ENCODE assay signal across 14 cellular contexts in the genomic region with DNA sequence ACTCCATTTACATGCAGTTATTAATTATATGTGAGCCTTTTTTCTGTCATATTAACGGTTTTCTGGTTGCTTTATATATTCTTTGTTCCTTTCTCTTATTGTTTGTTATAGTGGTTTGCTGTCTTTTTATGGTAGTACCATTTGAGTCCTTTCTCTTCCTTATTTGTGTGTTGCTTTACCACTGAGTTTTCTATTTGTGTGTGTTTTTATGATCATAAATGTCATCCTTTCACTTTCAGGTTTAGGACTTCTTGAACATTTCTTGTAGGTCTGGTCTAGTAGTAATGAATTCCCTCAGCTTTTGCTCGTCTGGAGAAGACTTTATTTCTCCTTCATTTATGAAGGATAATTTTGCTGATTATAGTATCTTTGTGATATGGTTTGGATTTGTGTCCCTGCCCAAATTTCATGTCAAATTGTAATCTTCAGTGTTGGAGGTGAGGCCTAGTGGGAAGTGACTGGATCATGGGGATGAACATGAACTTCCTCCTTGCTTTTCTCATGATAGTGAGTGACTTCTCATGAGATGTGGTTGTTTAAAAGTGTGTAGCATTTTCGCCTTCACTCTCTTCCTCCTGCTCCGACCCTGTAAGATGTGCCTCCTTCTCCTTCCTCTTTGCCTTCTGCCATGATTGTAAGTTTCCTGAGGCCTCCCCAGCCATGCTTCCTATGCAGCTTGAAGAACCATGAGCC. TPM values are rescaled to one million over a fixed set of nuclear protein-coding genes. Genes with fewer than 3 reads are reported as not detected.
DNase-seq lines count a peak whose midpoint lies in the region; ATAC-seq and TF ChIP-seq lines count a peak whose summit lies in the region.
"Had no signal": no experiment of that assay in that cellular context is flagged by ENCODE, and none has a peak within 500 bp of the region (broad histone marks: within the 10 kb centered on the region; RNA-seq: fewer than 3 reads in every experiment).

No MANE protein-coding gene starts in this region.

- no peaks in the 10 kb centered on the region for H3K9me3 ChIP-seq in H9 (ENCODE audit: control insufficient read depth, low read depth, low read length)
- H3K9me3 ChIP-seq in PC-9 (ENCODE audit: insufficient read depth, low read depth): no peaks in the 10 kb centered on the region
- H3K9me3 ChIP-seq: pancreas had no signal

- H3K27me3 ChIP-seq in H9 (ENCODE audit: insufficient read depth, low read length) (no peaks in the 10 kb centered on the region), PC-9 (ENCODE audit: insufficient read depth, low read depth) (no peaks in the 10 kb centered on the region)
- H3K27me3 ChIP-seq: adrenal gland, pancreas had no signal

- H3K56ac ChIP-seq in H9 (ENCODE audit: insufficient read length, low read depth, low read length): no peak overlapping the region

- H2BK15ac ChIP-seq in H9 (ENCODE audit: low read depth, low read length): no peak overlapping the region

- peak; percentile 42 for DNase-seq in GM13977 (ENCODE audit: low spot score)
- DNase-seq in activated B cell treated with CpG ODN at 0.5 μM for 24 hours: no peak
- no peak for DNase-seq in cardiac septum (ENCODE audit: low spot score)
- DNase-seq in H9: no peak
- DNase-seq in PC-9: no peak
- no peak for DNase-seq in medulla oblongata (ENCODE audit: extremely low spot score)
- DNase-seq: adrenal gland, Kasumi-1, NCI-H82, pancreas had no signal

- no peaks in the 10 kb centered on the region for H3F3A ChIP-seq in PC-9 (ENCODE audit: insufficient read depth, low read depth)

- H2AK5ac ChIP-seq in H9 (ENCODE audit: insufficient read length, low read length): no peak overlapping the region

- H3K79me1 ChIP-seq in H9 (ENCODE audit: insufficient read depth, low read depth, low read length, poor library complexity, severe bottlenecking): peaks cover 3% of the 10 kb centered on the region

- no peaks in the 10 kb centered on the region for H3K4me1 ChIP-seq in H9 (ENCODE audit: insufficient read depth, low read length)
- H3K4me1 ChIP-seq in PC-9 (replicated peaks; ENCODE audit: insufficient read depth): no peaks in the 10 kb centered on the region
- H3K4me1 ChIP-seq: pancreas had no signal

- CTCF ChIA-PET in activated B cell treated with CpG ODN at 0.5 μM for 24 hours (lab: Charles Lee): no interaction called here
- CTCF ChIA-PET in PC-9 (lab: Charles Lee): no interaction called here

- no peak overlapping the region for H3K4ac ChIP-seq in H9 (ENCODE audit: low read depth, low read length)

- H2BK20ac ChIP-seq in H9 (ENCODE audit: low read depth, low read length, poor library complexity, severe bottlenecking): no peak overlapping the region

- H2BK5ac ChIP-seq in H9 (ENCODE audit: insufficient read length, low read length): no peak overlapping the region

- ATAC-seq in GM19351 (IDR thresholded peaks at IDR 0.05; ENCODE audit: unreplicated experiment) (peak; percentile 93), HG02885 (IDR thresholded peaks at IDR 0.05; ENCODE audit: poor library complexity, unreplicated experiment) (peak; percentile 95), activated B cell treated with CpG ODN at 0.5 μM for 24 hours (ENCODE audit: low read depth) (no peak)
- ATAC-seq: GM23338, pancreas had no signal

- no peaks in the 10 kb centered on the region for H4K20me1 ChIP-seq in H9 (ENCODE audit: control insufficient read depth, insufficient read depth, insufficient read length)
- peaks cover 3% of the 10 kb centered on the region; the same call in 1 of the 2 replicates for H4K20me1 ChIP-seq in PC-9 (ENCODE audit: insufficient read depth)

- H3K9ac ChIP-seq in H9 (ENCODE audit: extremely low read depth, insufficient read length, low read length): no peak overlapping the region

- POLR2A ChIA-PET in activated B cell treated with CpG ODN at 0.5 μM for 24 hours (lab: Charles Lee) (no interaction called here), PC-9 (lab: Charles Lee; ENCODE audit: unreplicated experiment) (no interaction called here)

- H3K27ac ChIP-seq in H9 (ENCODE audit: insufficient read length, low read depth, low read length) (no peak overlapping the region), PC-9 (no peak overlapping the region)
- H3K27ac ChIP-seq: adrenal gland, epithelial cell of prostate, pancreas had no signal

- in situ Hi-C loops in GM13977 (cut with MboI; ENCODE audit: low pct_unique_long_range_greater_than_20kb, low sequenced_read_pairs, unreplicated experiment): loop anchor here (25.0 kb wide), 1 partner anchor 127 kb away; no protein-coding TSS in a partner anchor

- no peak for TF ChIP-seq CTCF in GM13977 (IDR thresholded peaks at IDR 0.05; ENCODE audit: extremely low read depth, insufficient read depth, missing control alignments)
- no peak for TF ChIP-seq CTCF in activated B cell treated with CpG ODN at 0.5 μM for 24 hours (IDR thresholded peaks at IDR 0.05)
- TF ChIP-seq CTCF in H9 (conservative IDR thresholded peaks at IDR 0.05): no peak
- no peak for TF ChIP-seq CTCF in PC-9 (conservative IDR thresholded peaks at IDR 0.05)

- H3K14ac ChIP-seq in H9 (ENCODE audit: insufficient read depth, low read length): no peak overlapping the region

- no peak overlapping the region for H3T11ph ChIP-seq in H9 (ENCODE audit: low read length)

- no peaks in the 10 kb centered on the region for H3K27me3 Mint-ChIP-seq in activated B cell treated with CpG ODN at 0.5 μM for 24 hours
- no peaks in the 10 kb centered on the region for H3K27me3 Mint-ChIP-seq in H9 (ENCODE audit: low read depth)

- no peak overlapping the region for H2AFZ ChIP-seq in H9 (ENCODE audit: low read length)
- no peak overlapping the region for H2AFZ ChIP-seq in PC-9
- H2AFZ ChIP-seq: GM23338 had no signal

- peaks cover 41% of the 10 kb centered on the region for H3K4me1 Mint-ChIP-seq in activated B cell treated with CpG ODN at 0.5 μM for 24 hours
- H3K4me1 Mint-ChIP-seq in H9: no peaks in the 10 kb centered on the region

- no peak overlapping the region for H4K8ac ChIP-seq in H9 (replicated peaks; ENCODE audit: insufficient read length, low read depth, low read length)

- H3K27ac Mint-ChIP-seq in activated B cell treated with CpG ODN at 0.5 μM for 24 hours (peak overlapping the region; percentile 53), H9 (peak overlapping the region in 1 of 3 experiments; percentile 37; a peak in 1 of 7 replicates)
- H3K27ac Mint-ChIP-seq: GM23338 had no signal

- H3K79me2 ChIP-seq in H9 (ENCODE audit: insufficient read depth, low read length) (no peaks in the 10 kb centered on the region; the same call in 1 of the 2 replicates), PC-9 (ENCODE audit: low read depth) (no peaks in the 10 kb centered on the region)

- H3K36me3 Mint-ChIP-seq in activated B cell treated with CpG ODN at 0.5 μM for 24 hours (ENCODE audit: low read depth) (peaks cover 86% of the 10 kb centered on the region), H9 (ENCODE audit: insufficient read depth in 1 of 3, low read depth in 3 of 3) (peaks cover 38 to 73% (median 65%) of the 10 kb centered on the region in 3 experiments)

- no TSS peak for BruUV-seq in PC-9 (replicated peaks; lab: Mats Ljungman, UMichigan)

- no peak overlapping the region for H3K4me3 ChIP-seq in PC-9
- H3K4me3 ChIP-seq: adrenal gland, GM23338, pancreas had no signal

- intact Hi-C loops in activated B cell treated with CpG ODN at 0.5 μM for 24 hours (cut with micrococcal nuclease) (no loop called here), cardiac septum (cut with DNase I) (no loop called here), PC-9 (cut with micrococcal nuclease; ENCODE audit: unreplicated experiment) (no loop called here)

- no peak overlapping the region for H4K5ac ChIP-seq in H9 (ENCODE audit: insufficient read length, low read depth, low read length)

- H3K36me3 ChIP-seq in PC-9 (ENCODE audit: low read depth): peaks cover 29% of the 10 kb centered on the region

- H3K4me3 Mint-ChIP-seq in activated B cell treated with CpG ODN at 0.5 μM for 24 hours: no peak overlapping the region
- no peak overlapping the region for H3K4me3 Mint-ChIP-seq in H9
- H3K4me3 Mint-ChIP-seq: GM23338 had no signal

- no peak overlapping the region for H4K91ac ChIP-seq in H9 (ENCODE audit: insufficient read length, low read depth, low read length)

- H2BK12ac ChIP-seq in H9 (ENCODE audit: insufficient read length, low read depth, low read length): no peak overlapping the region

- H3K18ac ChIP-seq in H9 (ENCODE audit: insufficient read length, low read depth, low read length): no peak overlapping the region

- H3K9me2 ChIP-seq in PC-9 (ENCODE audit: insufficient read depth): no peaks in the 10 kb centered on the region

- H3K23ac ChIP-seq in H9 (ENCODE audit: insufficient read length, low read depth, low read length): no peak overlapping the region

- H3K4me2 ChIP-seq in H9 (ENCODE audit: insufficient read depth, insufficient read length, low read length) (no peak overlapping the region), PC-9 (no peak overlapping the region)
- H3K4me2 ChIP-seq: GM23338 had no signal

- H3K23me2 ChIP-seq in H9 (ENCODE audit: insufficient read length, low read depth, low read length, poor library complexity, severe bottlenecking): no peaks in the 10 kb centered on the region

- H3K9me3 Mint-ChIP-seq in activated B cell treated with CpG ODN at 0.5 μM for 24 hours: peaks cover 9% of the 10 kb centered on the region
- no peaks in the 10 kb centered on the region for H3K9me3 Mint-ChIP-seq in H9

- no peak overlapping the region for H2BK120ac ChIP-seq in H9 (ENCODE audit: low read depth, low read length, poor library complexity, severe bottlenecking)

- no CpG with 5 or more reads among the region's 4 CpGs for WGBS in H9 (ENCODE audit: extremely low coverage, insufficient read length, low lambda C conversion rate)

RNA-seq across cellular contexts. Expression of gene GCC2, which starts 11.5 kb away (rescaled TPM):
- 44.0 and 53.8 TPM in 2 replicates for total RNA-seq in activated B cell treated with CpG ODN at 0.5 μM for 24 hours
- 22.0 TPM for total RNA-seq in cardiac septum
- 46.7 and 53.3 TPM in 2 replicates for total RNA-seq in H9 (2021)
- 33.3 and 49.1 TPM in 2 replicates for total RNA-seq in PC-9 (2021)
